ENCODE assay signal across 25 cellular contexts in the genomic region with DNA sequence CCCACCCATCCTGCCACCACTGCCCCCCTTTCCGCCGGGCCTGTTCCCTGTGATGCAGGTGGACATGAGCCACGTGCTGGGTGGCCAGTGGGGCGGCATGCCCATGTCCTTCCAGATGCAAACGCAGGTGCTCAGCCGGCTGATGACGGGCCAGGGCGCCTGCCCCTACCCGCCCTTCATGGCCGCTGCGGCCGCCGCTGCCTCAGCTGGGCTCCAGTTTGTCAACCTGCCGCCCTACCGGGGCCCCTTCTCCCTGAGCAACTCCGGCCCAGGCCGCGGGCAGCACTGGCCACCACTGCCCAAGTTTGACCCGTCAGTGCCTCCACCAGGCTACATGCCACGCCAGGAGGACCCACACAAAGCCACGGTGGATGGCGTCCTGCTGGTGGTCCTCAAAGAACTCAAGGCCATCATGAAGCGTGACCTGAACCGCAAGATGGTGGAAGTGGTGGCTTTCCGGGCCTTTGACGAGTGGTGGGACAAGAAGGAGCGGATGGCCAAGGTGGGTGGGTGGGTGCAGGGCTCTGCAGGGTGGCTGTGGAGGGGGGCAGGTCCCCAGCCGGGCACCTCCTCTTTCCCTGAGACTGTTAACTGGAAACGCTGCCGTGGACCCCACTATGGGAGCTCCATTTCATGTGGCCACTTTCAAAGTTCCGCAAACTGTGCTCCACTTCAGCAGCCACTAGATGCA. TPM values are rescaled to one million over a fixed set of nuclear protein-coding genes. Genes with fewer than 3 reads are reported as not detected.
"Had no signal": no experiment of that assay in that cellular context is flagged by ENCODE, and none has a peak within 500 bp of the region (broad histone marks: within the 10 kb centered on the region; RNA-seq: fewer than 3 reads in every experiment).

No MANE protein-coding gene starts in this region.

- H3K27me3 Mint-ChIP-seq: activated CD4-positive, alpha-beta T cell treated with anti-CD3 and anti-CD28 coated beads, Interleukin-2, amount 10 ng/mL, durations not matched to agents 24 days and 14 days; activated naive CD4-positive, alpha-beta T cell treated with anti-CD3 and anti-CD28 coated beads, Interleukin-2, amount 50 U/mL, for 24 hours; naive thymus-derived CD4-positive, alpha-beta T cell; stimulated activated naive CD8-positive, alpha-beta T cell treated with anti-CD3 and anti-CD28 coated beads, Interleukin-15, amount 100 ng/mL, for 72 hours; T-cell had no signal

- H3K4me3 ChIP-seq: breast epithelium, gastrocnemius medialis, heart left ventricle, neural progenitor cell, suprapubic skin had no signal

- DNase-seq: activated CD4-positive, alpha-beta T cell treated with anti-CD3 and anti-CD28 coated beads, Interleukin-2, amount 10 ng/mL, durations not matched to agents 24 days and 14 days; activated CD8-positive, alpha-beta memory T cell treated with anti-CD3 and anti-CD28 coated beads for 24 hours; activated CD8-positive, alpha-beta memory T cell treated with anti-CD3 and anti-CD28 coated beads, Interleukin-2, amount 50 U/mL, for 48 hours; activated effector memory CD4-positive, alpha-beta T cell treated with Interleukin-2 at 50 U/mL for 16 hours; activated T-cell treated with anti-CD3 and anti-CD28 coated beads, Interleukin-2, amount 50 U/mL, for 48 hours; cerebellar nuclear complex; effector CD4-positive, alpha-beta T cell; gastrocnemius medialis; kidney glomerular epithelial cell; left ventricle myocardium superior; mesendoderm; naive thymus-derived CD4-positive, alpha-beta T cell; stimulated activated naive CD8-positive, alpha-beta T cell treated with anti-CD3 and anti-CD28 coated beads, Interleukin-15, amount 100 ng/mL, for 72 hours; T-cell; T-helper 9 cell; trophoblast cell had no signal

- H3K4me3 Mint-ChIP-seq: activated naive CD4-positive, alpha-beta T cell treated with anti-CD3 and anti-CD28 coated beads, Interleukin-2, amount 50 U/mL, for 24 hours; neural progenitor cell had no signal

- ATAC-seq: esophagus mucosa; gastrocnemius medialis; heart left ventricle; left ventricle myocardium superior; naive thymus-derived CD4-positive, alpha-beta T cell; stimulated activated naive CD8-positive, alpha-beta T cell treated with anti-CD3 and anti-CD28 coated beads, Interleukin-15, amount 100 ng/mL, for 72 hours; T-cell had no signal

- FAIRE-seq: astrocyte had no signal

- H3K27ac Mint-ChIP-seq: activated naive CD4-positive, alpha-beta T cell treated with anti-CD3 and anti-CD28 coated beads, Interleukin-2, amount 50 U/mL, for 24 hours; neural progenitor cell had no signal

- H3K36me3 ChIP-seq: neural progenitor cell had no signal

- H3K9me3 Mint-ChIP-seq: activated CD4-positive, alpha-beta T cell treated with anti-CD3 and anti-CD28 coated beads, Interleukin-2, amount 10 ng/mL, durations not matched to agents 24 days and 14 days; activated naive CD4-positive, alpha-beta T cell treated with anti-CD3 and anti-CD28 coated beads, Interleukin-2, amount 50 U/mL, for 24 hours; neural progenitor cell; stimulated activated naive CD8-positive, alpha-beta T cell treated with anti-CD3 and anti-CD28 coated beads, Interleukin-15, amount 100 ng/mL, for 72 hours; T-cell had no signal

- H3K27ac ChIP-seq: breast epithelium, gastrocnemius medialis, heart left ventricle, neural progenitor cell, parathyroid adenoma, suprapubic skin had no signal

- H3K9me3 ChIP-seq: breast epithelium, gastrocnemius medialis, heart left ventricle, suprapubic skin had no signal

- H3K9ac ChIP-seq: neural progenitor cell, parathyroid adenoma had no signal

- H3K27me3 ChIP-seq: breast epithelium, gastrocnemius medialis, heart left ventricle, neural progenitor cell, suprapubic skin had no signal

RNA-seq across cellular contexts. Expression of a gene that starts 44.1 kb away (rescaled TPM):
- total RNA-seq: activated CD4-positive, alpha-beta T cell treated with anti-CD3 and anti-CD28 coated beads, Interleukin-2, amount 10 ng/mL, durations not matched to agents 24 days and 14 days; astrocyte; naive thymus-derived CD4-positive, alpha-beta T cell; skeletal muscle tissue had no signal
- polyA plus RNA-seq: naive thymus-derived CD4-positive, alpha-beta T cell had no signal
